24 cellular contexts compared by ENCODE assay signal in genomic region chr2:224333631-224334030, GRCh38.
"Had no signal": no experiment of that assay in that cellular context is flagged by ENCODE, and none has a peak within 500 bp of the region (broad histone marks: within the 10 kb centered on the region; RNA-seq: fewer than 3 reads in every experiment).

No MANE protein-coding gene starts in this region.

- ATAC-seq: activated CD4-positive, CD25-positive, alpha-beta regulatory T cell treated with anti-CD3 and anti-CD28 coated beads, Interleukin-2, amount 50 U/mL, for 24 hours; natural killer cell; stimulated activated naive B cell treated with anti-CD40 and anti-IgM and Interleukin-4, amounts not matched to agents 10 μg/mL and 1 μg/mL and 100 μg/mL, for 72 hours had no signal

- H3K36me3 ChIP-seq: breast epithelium, esophagus muscularis mucosa, neural progenitor cell, right atrium auricular region, stomach had no signal

- H3K9me3 ChIP-seq: breast epithelium, esophagus muscularis mucosa, right atrium auricular region, stomach had no signal

- H3K27ac Mint-ChIP-seq: activated CD4-positive, alpha-beta memory T cell treated with anti-CD3 and anti-CD28 coated beads, Interleukin-2, amount 10 ng/mL, durations not matched to agents 7 days and 5 days; activated CD4-positive, alpha-beta T cell treated with anti-CD3 and anti-CD28 coated beads, Interleukin-2, amount 10 ng/mL, durations not matched to agents 24 days and 14 days; activated T-cell treated with anti-CD3 and anti-CD28 coated beads, Interleukin-2, amount 50 U/mL, for 24 hours; immature natural killer cell; memory B cell; natural killer cell; neural progenitor cell; stimulated activated naive B cell treated with anti-CD40 and anti-IgM and Interleukin-4, amounts not matched to agents 10 μg/mL and 1 μg/mL and 100 μg/mL, for 72 hours had no signal

- H3K36me3 Mint-ChIP-seq: immature natural killer cell; memory B cell; natural killer cell; neural progenitor cell; stimulated activated naive B cell treated with anti-CD40 and anti-IgM and Interleukin-4, amounts not matched to agents 10 μg/mL and 1 μg/mL and 100 μg/mL, for 72 hours had no signal

- H3K4me3 ChIP-seq: breast epithelium, esophagus muscularis mucosa, neural progenitor cell, right atrium auricular region, smooth muscle cell, stomach had no signal

- DNase-seq: activated CD4-positive, alpha-beta memory T cell treated with anti-CD3 and anti-CD28 coated beads, Interleukin-2, amount 10 ng/mL, durations not matched to agents 7 days and 5 days; activated CD4-positive, alpha-beta T cell treated with anti-CD3 and anti-CD28 coated beads, Interleukin-2, amount 10 ng/mL, durations not matched to agents 24 days and 14 days; activated CD8-positive, alpha-beta memory T cell treated with anti-CD3 and anti-CD28 coated beads, Interleukin-2, amount 50 U/mL, for 48 hours; activated gamma-delta T cell treated with Interleukin-2 at 50 U/mL for 16 hours; activated naive CD4-positive, alpha-beta T cell treated with anti-CD3 and anti-CD28 coated beads, Interleukin-2, amount 50 U/mL, for 16 hours; activated T-cell treated with anti-CD3 and anti-CD28 coated beads, Interleukin-2, amount 50 U/mL, for 24 hours; central memory CD4-positive, alpha-beta T cell; head of caudate nucleus; hypothalamus; immature natural killer cell; kidney; natural killer cell; occipital lobe; stimulated activated CD4-positive, alpha-beta T cell treated with anti-CD3 and anti-CD28 coated beads, Interleukin-1b, Interleukin-23, amount 100 ng/mL, for 48 hours; stimulated activated naive B cell treated with anti-CD40 and anti-IgM and Interleukin-4, amounts not matched to agents 10 μg/mL and 1 μg/mL and 100 μg/mL, for 72 hours; stomach; trophoblast cell had no signal

- H3K9me3 Mint-ChIP-seq: activated CD4-positive, alpha-beta memory T cell treated with anti-CD3 and anti-CD28 coated beads, Interleukin-2, amount 10 ng/mL, durations not matched to agents 7 days and 5 days; activated CD4-positive, alpha-beta T cell treated with anti-CD3 and anti-CD28 coated beads, Interleukin-2, amount 10 ng/mL, durations not matched to agents 24 days and 14 days; activated T-cell treated with anti-CD3 and anti-CD28 coated beads, Interleukin-2, amount 50 U/mL, for 24 hours; immature natural killer cell; natural killer cell; neural progenitor cell had no signal

- H3K4me1 Mint-ChIP-seq: activated CD4-positive, alpha-beta memory T cell treated with anti-CD3 and anti-CD28 coated beads, Interleukin-2, amount 10 ng/mL, durations not matched to agents 7 days and 5 days; activated CD4-positive, alpha-beta T cell treated with anti-CD3 and anti-CD28 coated beads, Interleukin-2, amount 10 ng/mL, durations not matched to agents 24 days and 14 days; immature natural killer cell; memory B cell; natural killer cell; stimulated activated naive B cell treated with anti-CD40 and anti-IgM and Interleukin-4, amounts not matched to agents 10 μg/mL and 1 μg/mL and 100 μg/mL, for 72 hours had no signal

- H3K4me1 ChIP-seq: breast epithelium, esophagus muscularis mucosa, neural progenitor cell, right atrium auricular region, stomach had no signal

- H3K4me3 Mint-ChIP-seq: activated CD4-positive, alpha-beta memory T cell treated with anti-CD3 and anti-CD28 coated beads, Interleukin-2, amount 10 ng/mL, durations not matched to agents 7 days and 5 days; activated CD4-positive, alpha-beta T cell treated with anti-CD3 and anti-CD28 coated beads, Interleukin-2, amount 10 ng/mL, durations not matched to agents 24 days and 14 days; activated T-cell treated with anti-CD3 and anti-CD28 coated beads, Interleukin-2, amount 50 U/mL, for 24 hours; immature natural killer cell; memory B cell; natural killer cell; neural progenitor cell; stimulated activated naive B cell treated with anti-CD40 and anti-IgM and Interleukin-4, amounts not matched to agents 10 μg/mL and 1 μg/mL and 100 μg/mL, for 72 hours had no signal
